ENCODE assay signal across 1 cellular context in genomic region chr4:40316333-40316781, GRCh38.
TF ChIP-seq lines count a peak whose summit lies in the region.

No MANE protein-coding gene starts in this region.

TF ChIP-seq in K562, 482 proteins besides CTCF, POLR2A, EP300 and RAD21 (continued from another document):
- TF ChIP-seq CHAMP1 (IDR thresholded peaks at IDR 0.05): no peak
- peak; percentile 50 for TF ChIP-seq RFX1 (IDR thresholded peaks at IDR 0.05)
- TF ChIP-seq SIN3B (IDR thresholded peaks at IDR 0.05; ENCODE audit: low read depth): no peak
- no peak for TF ChIP-seq STAG1 (CRISPR knock-in tag; IDR thresholded peaks at IDR 0.05; ENCODE audit: borderline replicate concordance)
- TF ChIP-seq FOXJ2 (tag; IDR thresholded peaks at IDR 0.05): peak; percentile 82
- no peak for TF ChIP-seq ZNF830 (CRISPR knock-in tag; IDR thresholded peaks at IDR 0.05)
- TF ChIP-seq FOS (IDR thresholded peaks at IDR 0.05; ENCODE audit: extremely low read depth, insufficient read length): no peak
- TF ChIP-seq ZKSCAN8 (CRISPR knock-in tag; IDR thresholded peaks at IDR 0.05): 0 out of 2 replicates have a peak, but pooled peaks have one; percentile 36
- TF ChIP-seq C11orf30 (IDR thresholded peaks at IDR 0.05; ENCODE audit: low read depth): no peak
- TF ChIP-seq, protein P1, sequence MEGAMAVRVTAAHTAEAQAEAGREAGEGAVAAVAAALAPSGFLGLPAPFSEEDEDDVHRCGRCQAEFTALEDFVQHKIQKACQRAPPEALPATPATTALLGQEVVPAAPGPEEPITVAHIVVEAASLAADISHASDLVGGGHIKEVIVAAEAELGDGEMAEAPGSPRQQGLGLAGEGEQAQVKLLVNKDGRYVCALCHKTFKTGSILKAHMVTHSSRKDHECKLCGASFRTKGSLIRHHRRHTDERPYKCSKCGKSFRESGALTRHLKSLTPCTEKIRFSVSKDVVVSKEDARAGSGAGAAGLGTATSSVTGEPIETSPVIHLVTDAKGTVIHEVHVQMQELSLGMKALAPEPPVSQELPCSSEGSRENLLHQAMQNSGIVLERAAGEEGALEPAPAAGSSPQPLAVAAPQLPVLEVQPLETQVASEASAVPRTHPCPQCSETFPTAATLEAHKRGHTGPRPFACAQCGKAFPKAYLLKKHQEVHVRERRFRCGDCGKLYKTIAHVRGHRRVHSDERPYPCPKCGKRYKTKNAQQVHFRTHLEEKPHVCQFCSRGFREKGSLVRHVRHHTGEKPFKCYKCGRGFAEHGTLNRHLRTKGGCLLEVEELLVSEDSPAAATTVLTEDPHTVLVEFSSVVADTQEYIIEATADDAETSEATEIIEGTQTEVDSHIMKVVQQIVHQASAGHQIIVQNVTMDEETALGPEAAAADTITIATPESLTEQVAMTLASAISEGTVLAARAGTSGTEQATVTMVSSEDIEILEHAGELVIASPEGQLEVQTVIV (CRISPR knock-in tag; IDR thresholded peaks at IDR 0.05; ENCODE audit: borderline replicate concordance): no peak
- TF ChIP-seq, protein P2, sequence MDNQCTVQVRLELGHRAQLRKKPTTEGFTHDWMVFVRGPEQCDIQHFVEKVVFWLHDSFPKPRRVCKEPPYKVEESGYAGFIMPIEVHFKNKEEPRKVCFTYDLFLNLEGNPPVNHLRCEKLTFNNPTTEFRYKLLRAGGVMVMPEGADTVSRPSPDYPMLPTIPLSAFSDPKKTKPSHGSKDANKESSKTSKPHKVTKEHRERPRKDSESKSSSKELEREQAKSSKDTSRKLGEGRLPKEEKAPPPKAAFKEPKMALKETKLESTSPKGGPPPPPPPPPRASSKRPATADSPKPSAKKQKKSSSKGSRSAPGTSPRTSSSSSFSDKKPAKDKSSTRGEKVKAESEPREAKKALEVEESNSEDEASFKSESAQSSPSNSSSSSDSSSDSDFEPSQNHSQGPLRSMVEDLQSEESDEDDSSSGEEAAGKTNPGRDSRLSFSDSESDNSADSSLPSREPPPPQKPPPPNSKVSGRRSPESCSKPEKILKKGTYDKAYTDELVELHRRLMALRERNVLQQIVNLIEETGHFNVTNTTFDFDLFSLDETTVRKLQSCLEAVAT (IDR thresholded peaks at IDR 0.05): 0 out of 4 replicates have a peak, but pooled peaks of 1 of the 2 experiments have one; percentile 27
